ENCODE assay signal across 8 cellular contexts in the genomic region with DNA sequence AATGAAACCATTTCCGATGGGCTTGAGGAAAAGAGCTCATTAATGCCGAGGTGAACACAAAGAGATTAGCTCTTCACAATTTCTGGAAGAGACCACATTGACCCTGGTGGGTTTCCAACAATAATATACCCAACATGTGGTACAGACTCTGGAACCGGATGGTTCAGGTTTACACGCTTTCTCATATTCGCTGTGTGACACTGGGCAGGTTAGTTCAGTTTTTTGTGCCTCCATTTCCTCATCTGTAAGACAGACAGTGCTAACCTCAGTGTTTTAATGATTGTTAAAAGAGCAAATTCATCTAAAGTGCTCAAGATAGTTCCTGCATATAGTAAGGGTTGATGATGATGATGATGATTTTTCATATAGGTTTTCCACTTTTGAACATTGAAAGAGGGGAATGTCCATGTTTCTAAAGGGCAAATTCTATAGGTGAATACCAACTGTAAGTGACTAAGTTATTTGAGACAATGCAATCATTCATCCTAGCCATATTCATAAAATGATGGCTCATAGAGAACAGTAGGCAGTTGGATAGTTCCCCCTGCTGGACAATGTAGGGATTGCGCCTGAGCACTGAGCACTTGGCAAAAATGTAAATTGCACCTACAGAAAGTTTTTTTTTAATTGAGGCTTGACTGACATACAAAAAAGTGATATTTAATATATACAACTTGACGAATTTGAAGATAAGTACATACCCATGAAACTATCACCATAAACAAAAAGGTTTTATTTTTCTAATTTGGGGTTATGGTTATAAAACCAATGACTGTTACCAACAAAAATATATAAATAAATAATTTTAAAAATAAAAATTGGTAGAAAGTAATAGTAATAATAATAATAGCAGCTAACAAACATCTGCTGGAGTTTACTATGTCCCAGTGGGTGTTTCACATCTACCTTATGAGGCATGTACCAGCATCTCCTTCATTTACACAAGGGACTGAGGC. TPM values are rescaled to one million over a fixed set of nuclear protein-coding genes. Genes with fewer than 3 reads are reported as not detected.
DNase-seq lines count a peak whose midpoint lies in the region; ATAC-seq and TF ChIP-seq lines count a peak whose summit lies in the region.

No MANE protein-coding gene starts in this region.

- no peaks in the 10 kb centered on the region for H3K4me1 ChIP-seq in lower lobe of right lung

- intact Hi-C loops in lower lobe of right lung (cut with DNase I) = loop anchor here (5.0 kb wide), 1 partner anchor 107 kb away; no protein-coding TSS in a partner anchor

- ATAC-seq in HG02938 (IDR thresholded peaks at IDR 0.05; ENCODE audit: unreplicated experiment) (peak; percentile 53), lower lobe of right lung (peak in 1 of 2 donors; percentile 56), HG02588 (IDR thresholded peaks at IDR 0.05; ENCODE audit: unreplicated experiment) (no peak)

- no peaks in the 10 kb centered on the region for H3K36me3 ChIP-seq in lower lobe of right lung

- TF ChIP-seq CTCF in choroid plexus epithelial cell (conservative IDR thresholded peaks at IDR 0.05; ENCODE audit: low read depth, low read length) (peak; percentile 99), lower lobe of right lung (IDR thresholded peaks at IDR 0.05) (peak; percentile 98)

- no peak overlapping the region for H3K27ac ChIP-seq in lower lobe of right lung

- peak; percentile 69 for DNase-seq in EL
- DNase-seq in NCI-H524 (lab: John Stamatoyannopoulos, UW) = peak; percentile 64 to 80
- peak; percentile 65 to 80 for DNase-seq in activated CD4-positive, alpha-beta T cell treated with anti-CD3 and anti-CD28 coated beads for 4 hours
- peak; percentile 87 for DNase-seq in choroid plexus epithelial cell (ENCODE audit: low read depth)
- DNase-seq in lower lobe of right lung = peak; percentile 55
- DNase-seq in stimulated activated CD8-positive, alpha-beta memory T cell treated with anti-CD3 and anti-CD28 coated beads, Interleukin-12 subunit alpha, Interleukin-12 subunit beta, amount 100 ng/mL, for 4 hours (ENCODE audit: low read depth) = peak; percentile 41

- H3K27me3 ChIP-seq in lower lobe of right lung (ENCODE audit: low read depth) = peaks cover 17% of the 10 kb centered on the region

- no peak overlapping the region for H3K4me3 ChIP-seq in choroid plexus epithelial cell (ENCODE audit: low read depth, low read length)
- H3K4me3 ChIP-seq in lower lobe of right lung = no peak overlapping the region

- H3K9me3 ChIP-seq in lower lobe of right lung = no peaks in the 10 kb centered on the region

RNA-seq across cellular contexts. Expression of a gene that starts 2.1 kb away (rescaled TPM):
- 27.2 TPM for total RNA-seq in lower lobe of right lung

RNA-seq across cellular contexts. Expression of a gene that starts 52.4 kb away (rescaled TPM):
- 33.8 TPM for total RNA-seq in lower lobe of right lung
